In genomic region chr12:113823816-113824215, GRCh38 we compare ENCODE assay signal across 28 cellular contexts.
"Had no signal": no experiment of that assay in that cellular context is flagged by ENCODE, and none has a peak within 500 bp of the region (broad histone marks: within the 10 kb centered on the region; RNA-seq: fewer than 3 reads in every experiment).

No MANE protein-coding gene starts in this region.

- H3K9me3 ChIP-seq: Peyer's patch, SJSA1 had no signal

- H3K4me1 ChIP-seq: Peyer's patch, SJSA1 had no signal

- H3K4me3 ChIP-seq: Peyer's patch, SJSA1 had no signal

- H3K27me3 Mint-ChIP-seq: activated CD4-positive, alpha-beta T cell treated with anti-CD3 and anti-CD28 coated beads, Interleukin-2, amount 10 ng/mL, durations not matched to agents 24 days and 14 days; activated CD8-positive, alpha-beta T cell treated with anti-CD3 and anti-CD28 coated beads for 36 hours; activated naive CD4-positive, alpha-beta T cell treated with anti-CD3 and anti-CD28 coated beads, Interleukin-2, amount 50 U/mL, for 24 hours; activated T-helper 17 cell treated with anti-CD3 and anti-CD28 coated beads, Interleukin-2, amount 50 U/mL, for 72 hours had no signal

- H3K4me3 Mint-ChIP-seq: activated CD4-positive, alpha-beta T cell treated with anti-CD3 and anti-CD28 coated beads, Interleukin-2, amount 10 ng/mL, durations not matched to agents 24 days and 14 days; activated CD8-positive, alpha-beta T cell treated with anti-CD3 and anti-CD28 coated beads for 36 hours; activated naive CD4-positive, alpha-beta T cell treated with anti-CD3 and anti-CD28 coated beads, Interleukin-2, amount 50 U/mL, for 24 hours; activated T-cell treated with anti-CD3 and anti-CD28 coated beads, Interleukin-2, amount 50 U/mL, for 72 hours; activated T-helper 17 cell treated with anti-CD3 and anti-CD28 coated beads, Interleukin-2, amount 50 U/mL, for 72 hours had no signal

- H3K9me3 Mint-ChIP-seq: activated CD4-positive, alpha-beta T cell treated with anti-CD3 and anti-CD28 coated beads, Interleukin-2, amount 10 ng/mL, durations not matched to agents 24 days and 14 days; activated CD8-positive, alpha-beta T cell treated with anti-CD3 and anti-CD28 coated beads for 36 hours; activated naive CD4-positive, alpha-beta T cell treated with anti-CD3 and anti-CD28 coated beads, Interleukin-2, amount 50 U/mL, for 24 hours; activated T-cell treated with anti-CD3 and anti-CD28 coated beads, Interleukin-2, amount 50 U/mL, for 72 hours; activated T-helper 17 cell treated with anti-CD3 and anti-CD28 coated beads, Interleukin-2, amount 50 U/mL, for 72 hours had no signal

- H3K36me3 ChIP-seq: brain microvascular endothelial cell, Peyer's patch, SJSA1, WERI-Rb-1 had no signal

- H3K27me3 ChIP-seq: brain microvascular endothelial cell, Peyer's patch, SJSA1 had no signal

- H3K4me1 Mint-ChIP-seq: activated CD4-positive, alpha-beta T cell treated with anti-CD3 and anti-CD28 coated beads, Interleukin-2, amount 10 ng/mL, durations not matched to agents 24 days and 14 days; activated naive CD4-positive, alpha-beta T cell treated with anti-CD3 and anti-CD28 coated beads, Interleukin-2, amount 50 U/mL, for 24 hours had no signal

- DNase-seq: activated CD4-positive, alpha-beta T cell treated with anti-CD3 and anti-CD28 coated beads, Interleukin-2, amount 10 ng/mL, durations not matched to agents 24 days and 14 days; activated CD4-positive, alpha-beta T cell treated with anti-CD3 and anti-CD28 coated beads, Interleukin-2, amount 50 U/mL, for 4 hours; activated CD8-positive, alpha-beta T cell treated with anti-CD3 and anti-CD28 coated beads for 36 hours; activated gamma-delta T cell; activated naive CD4-positive, alpha-beta T cell treated with Interleukin-2 at 50 U/mL for 16 hours; activated T-cell treated with anti-CD3 and anti-CD28 coated beads, Interleukin-2, amount 50 U/mL, for 1 hour; activated T-cell treated with anti-CD3 and anti-CD28 coated beads, Interleukin-2, amount 50 U/mL, for 72 hours; brain microvascular endothelial cell; Karpas-422; KBM-7; NCI-H1105; NCI-H1417 treated with DMSO at 0.1 percent for 48 hours; NCI-H187 treated with DMSO at 0.1 percent for 48 hours; NCI-H2081; NCI-H510A; NCI-H526; NCI-H748 treated with DMSO at 0.1 percent for 48 hours; NK-92 treated with Interleukin-12 subunit alpha and Interleukin-12 subunit beta, amount 100 ng/mL, for 24 hours; PC-3; Peyer's patch; RPMI8226; SHP77 treated with DMSO at 0.1 percent for 48 hours; SW 1271; T1000; WERI-Rb-1 had no signal

- ATAC-seq: activated CD8-positive, alpha-beta T cell treated with anti-CD3 and anti-CD28 coated beads for 36 hours; activated T-cell treated with anti-CD3 and anti-CD28 coated beads, Interleukin-2, amount 50 U/mL, for 72 hours; activated T-helper 17 cell treated with anti-CD3 and anti-CD28 coated beads, Interleukin-2, amount 50 U/mL, for 72 hours; PC-3 had no signal

- H3K27ac Mint-ChIP-seq: activated CD4-positive, alpha-beta T cell treated with anti-CD3 and anti-CD28 coated beads, Interleukin-2, amount 10 ng/mL, durations not matched to agents 24 days and 14 days; activated CD8-positive, alpha-beta T cell treated with anti-CD3 and anti-CD28 coated beads for 36 hours; activated naive CD4-positive, alpha-beta T cell treated with anti-CD3 and anti-CD28 coated beads, Interleukin-2, amount 50 U/mL, for 24 hours; activated T-cell treated with anti-CD3 and anti-CD28 coated beads, Interleukin-2, amount 50 U/mL, for 72 hours; activated T-helper 17 cell treated with anti-CD3 and anti-CD28 coated beads, Interleukin-2, amount 50 U/mL, for 72 hours had no signal

- H3K27ac ChIP-seq: brain microvascular endothelial cell, Peyer's patch, SJSA1, WERI-Rb-1 had no signal
